In the genomic region with DNA sequence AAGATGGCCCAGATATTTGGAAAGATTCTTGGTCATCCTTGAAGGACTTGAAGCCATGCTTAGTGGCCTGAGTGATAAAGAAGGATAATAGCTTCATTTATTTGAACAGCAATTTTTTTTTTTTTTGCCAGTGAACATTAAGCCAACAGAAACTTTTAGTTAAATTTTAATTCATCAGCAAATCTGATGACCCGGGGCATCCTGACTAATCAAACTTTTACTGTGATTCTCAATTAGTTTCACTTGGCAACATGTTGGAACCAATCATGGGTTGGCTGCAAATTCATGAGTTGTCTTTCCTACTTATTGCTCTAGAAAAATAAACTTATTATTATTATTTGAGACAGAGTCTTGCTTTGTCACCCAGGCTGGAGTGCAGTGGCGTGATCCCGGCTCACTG, we compare ENCODE assay signal across 25 cellular contexts.
"Had no signal": no experiment of that assay in that cellular context is flagged by ENCODE, and none has a peak within 500 bp of the region (broad histone marks: within the 10 kb centered on the region; RNA-seq: fewer than 3 reads in every experiment).

No MANE protein-coding gene starts in this region.

- ATAC-seq: naive thymus-derived CD8-positive, alpha-beta T cell; natural killer cell treated with Interleukin-12 subunit alpha and Interleukin-12 subunit beta and Interleukin-15 and Interleukin-18, amount 100 ng/mL, for 72 hours; pancreas; right cardiac atrium; stimulated activated effector memory CD8-positive, alpha-beta T cell treated with anti-CD3 and anti-CD28 coated beads, Interleukin-12 subunit alpha, Interleukin-12 subunit beta, amount 100 ng/mL, for 72 hours; stimulated activated naive B cell treated with anti-CD40 and anti-IgM and Interleukin-4, amounts not matched to agents 10 μg/mL and 1 μg/mL and 100 μg/mL, for 72 hours had no signal

- H3K4me3 ChIP-seq: pancreas, prostate gland, right lobe of liver, sigmoid colon, stomach, thoracic aorta, thyroid gland, tibial nerve, upper lobe of left lung, vagina had no signal

- H3K9me3 ChIP-seq: neutrophil, pancreas, prostate gland, right lobe of liver, thoracic aorta, thyroid gland, upper lobe of left lung, vagina had no signal

- H3K36me3 ChIP-seq: neutrophil, pancreas, prostate gland, right lobe of liver, sigmoid colon, stomach, thoracic aorta, thyroid gland, tibial nerve, upper lobe of left lung, vagina had no signal

- H3K4me1 ChIP-seq: pancreas, prostate gland, right lobe of liver, stomach, thyroid gland, tibial nerve, upper lobe of left lung, vagina had no signal

- DNase-seq: naive thymus-derived CD8-positive, alpha-beta T cell; nephron progenitor cell; nucleus accumbens; pancreas; right cardiac atrium; right lobe of liver; sigmoid colon; small intestine; stimulated activated CD4-positive, alpha-beta T cell treated with anti-CD3 and anti-CD28 coated beads, Interleukin-15, amount 100 ng/mL, for 24 hours; stimulated activated CD4-positive, alpha-beta T cell treated with anti-CD3 and anti-CD28 coated beads, Interleukin-2, amount 100 ng/mL, for 24 hours; stimulated activated CD4-positive, alpha-beta T cell treated with anti-CD3 and anti-CD28 coated beads, Interleukin-2, amount 100 ng/mL, for 48 hours; stimulated activated CD4-positive, alpha-beta T cell treated with anti-CD3 and anti-CD28 coated beads, Interleukin-4, amount 100 ng/mL, for 24 hours; stimulated activated naive B cell treated with anti-CD40 and anti-IgM and Interleukin-4, amounts not matched to agents 10 μg/mL and 1 μg/mL and 100 μg/mL, for 72 hours; stimulated activated naive CD4-positive, alpha-beta T cell treated with Interleukin-2 at 50 U/mL for 16 hours; stomach; thyroid gland; trophoblast cell; upper lobe of left lung had no signal
